ENCODE assay signal across 1 cellular context in genomic region chr1:66354311-66354922, GRCh38.
TF ChIP-seq lines count a peak whose summit lies in the region.

No MANE protein-coding gene starts in this region.

TF ChIP-seq in HepG2, 621 proteins besides CTCF, POLR2A, EP300 and RAD21 (continued from another document):
- TF ChIP-seq PREB (CRISPR knock-in tag; IDR thresholded peaks at IDR 0.05) (no peak), SETDB1 (CRISPR knock-in tag; IDR thresholded peaks at IDR 0.05; ENCODE audit: borderline replicate concordance) (no peak), ZBTB21 (CRISPR knock-in tag; IDR thresholded peaks at IDR 0.05) (no peak), CSRNP2 (CRISPR knock-in tag; conservative IDR thresholded peaks at IDR 0.05; ENCODE audit: low read depth) (no peak), ZZZ3 (CRISPR knock-in tag; IDR thresholded peaks at IDR 0.05; ENCODE audit: borderline replicate concordance) (no peak), ZNF20 (CRISPR knock-in tag; IDR thresholded peaks at IDR 0.05) (no peak)
TF ChIP-seq in HepG2: peak in this region for 0.
